2 cellular contexts compared by ENCODE assay signal in the genomic region with DNA sequence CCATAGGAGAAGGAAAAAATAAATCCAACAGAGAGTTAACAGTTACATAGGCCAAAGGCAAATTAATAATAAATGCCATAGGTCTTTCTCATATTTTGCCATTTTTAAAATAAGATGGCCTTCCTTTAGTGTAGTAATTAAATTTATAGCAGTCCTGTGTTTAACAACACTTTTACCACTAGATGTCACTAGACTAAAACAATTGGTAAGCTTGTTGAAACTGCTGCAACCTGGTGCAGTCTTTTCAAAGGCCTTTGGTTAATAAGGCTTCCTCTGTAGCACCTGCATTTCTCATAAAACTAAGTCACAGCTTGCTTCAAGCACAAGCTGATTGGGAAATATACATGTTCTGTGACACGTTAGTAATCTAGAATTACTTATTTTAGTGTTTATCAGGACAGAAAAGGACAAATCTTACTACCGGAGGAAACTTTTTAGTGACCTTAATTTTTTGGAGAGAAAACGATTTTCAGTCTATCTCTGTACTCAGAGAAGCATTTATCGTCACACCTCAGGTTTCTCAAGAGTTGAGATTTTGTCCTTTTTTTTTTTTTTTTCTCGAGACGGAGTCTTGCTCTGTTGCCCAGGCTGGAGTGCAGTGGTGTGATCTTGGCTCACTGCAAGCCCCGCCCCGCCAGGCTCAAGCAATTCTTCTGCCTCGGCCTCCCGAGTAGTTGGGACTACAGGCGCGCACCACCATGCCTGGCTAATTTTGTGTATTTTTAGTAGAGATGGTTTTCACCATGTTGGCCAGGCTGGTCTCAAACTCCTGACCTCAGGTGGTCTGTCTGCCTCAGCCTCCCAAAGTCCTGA.
A peak's percentile ranks its signal among the peaks of the same experiment; 100 is the strongest.
TF ChIP-seq lines count a peak whose summit lies in the region.

No MANE protein-coding gene starts in this region.

TF ChIP-seq in GM12891, 5 proteins besides CTCF, POLR2A, EP300 and RAD21:
- TF ChIP-seq POU2F2 (IDR thresholded peaks at IDR 0.05; ENCODE audit: low read depth, low read length), result no peak
- no peak for TF ChIP-seq PAX5 (IDR thresholded peaks at IDR 0.05; ENCODE audit: insufficient read depth, low read length, severe bottlenecking)
- no peak for TF ChIP-seq TAF1 (IDR thresholded peaks at IDR 0.05; ENCODE audit: low read depth, low read length)
- no peak for TF ChIP-seq POLR2AphosphoS5 (IDR thresholded peaks at IDR 0.05; ENCODE audit: low read depth, low read length)
- no peak for TF ChIP-seq SPI1 (IDR thresholded peaks at IDR 0.05; ENCODE audit: low read depth, low read length)

TF ChIP-seq in K562, 482 proteins besides CTCF, POLR2A, EP300 and RAD21:
- peak; percentile 65; the same call in 1 of the 2 replicates for TF ChIP-seq ARID2 (IDR thresholded peaks at IDR 0.05)
- TF ChIP-seq, protein P1, sequence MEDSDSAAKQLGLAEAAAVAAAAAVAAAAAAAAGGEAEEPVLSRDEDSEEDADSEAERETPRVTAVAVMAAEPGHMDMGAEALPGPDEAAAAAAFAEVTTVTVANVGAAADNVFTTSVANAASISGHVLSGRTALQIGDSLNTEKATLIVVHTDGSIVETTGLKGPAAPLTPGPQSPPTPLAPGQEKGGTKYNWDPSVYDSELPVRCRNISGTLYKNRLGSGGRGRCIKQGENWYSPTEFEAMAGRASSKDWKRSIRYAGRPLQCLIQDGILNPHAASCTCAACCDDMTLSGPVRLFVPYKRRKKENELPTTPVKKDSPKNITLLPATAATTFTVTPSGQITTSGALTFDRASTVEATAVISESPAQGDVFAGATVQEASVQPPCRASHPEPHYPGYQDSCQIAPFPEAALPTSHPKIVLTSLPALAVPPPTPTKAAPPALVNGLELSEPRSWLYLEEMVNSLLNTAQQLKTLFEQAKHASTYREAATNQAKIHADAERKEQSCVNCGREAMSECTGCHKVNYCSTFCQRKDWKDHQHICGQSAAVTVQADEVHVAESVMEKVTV (CRISPR knock-in tag; IDR thresholded peaks at IDR 0.05), result peak; percentile 91
- no peak for TF ChIP-seq ESRRA (IDR thresholded peaks at IDR 0.05; ENCODE audit: borderline replicate concordance, low read depth)
- TF ChIP-seq ZNF121 (CRISPR knock-in tag; conservative IDR thresholded peaks at IDR 0.05), result peak; percentile 26; the same call in 1 of the 2 replicates
- no peak for TF ChIP-seq MYBL2 (IDR thresholded peaks at IDR 0.05; ENCODE audit: low read depth)
- TF ChIP-seq MYBL2 (CRISPR knock-in tag; IDR thresholded peaks at IDR 0.05; ENCODE audit: borderline replicate concordance), result no peak
- peak; percentile 75 for TF ChIP-seq SMC3 (conservative IDR thresholded peaks at IDR 0.05; ENCODE audit: insufficient read depth, low read depth, low read length)
- TF ChIP-seq, protein P2, sequence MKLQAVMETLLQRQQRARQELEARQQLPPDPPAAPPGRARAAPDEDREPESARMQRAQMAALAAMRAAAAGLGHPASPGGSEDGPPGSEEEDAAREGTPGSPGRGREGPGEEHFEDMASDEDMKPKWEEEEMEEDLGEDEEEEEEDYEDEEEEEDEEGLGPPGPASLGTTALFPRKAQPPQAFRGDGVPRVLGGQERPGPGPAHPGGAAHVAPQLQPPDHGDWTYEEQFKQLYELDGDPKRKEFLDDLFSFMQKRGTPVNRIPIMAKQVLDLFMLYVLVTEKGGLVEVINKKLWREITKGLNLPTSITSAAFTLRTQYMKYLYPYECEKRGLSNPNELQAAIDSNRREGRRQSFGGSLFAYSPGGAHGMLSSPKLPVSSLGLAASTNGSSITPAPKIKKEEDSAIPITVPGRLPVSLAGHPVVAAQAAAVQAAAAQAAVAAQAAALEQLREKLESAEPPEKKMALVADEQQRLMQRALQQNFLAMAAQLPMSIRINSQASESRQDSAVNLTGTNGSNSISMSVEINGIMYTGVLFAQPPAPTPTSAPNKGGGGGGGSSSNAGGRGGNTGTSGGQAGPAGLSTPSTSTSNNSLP (IDR thresholded peaks at IDR 0.05; ENCODE audit: borderline replicate concordance, low read depth, low read length), result peak; percentile 73; the same call in 1 of the 2 replicates
